8 cellular contexts compared by ENCODE assay signal in genomic region chr14:103562385-103563088, GRCh38. TPM values are rescaled to one million over a fixed set of nuclear protein-coding genes. Genes with fewer than 3 reads are reported as not detected.
DNase-seq lines count a peak whose midpoint lies in the region; ATAC-seq lines count a peak whose summit lies in the region.

BAG5 (minus strand) TSS chr14:103562657; CDS start chr14:103561164, 1,493 bp downstream.
A gene with protein sequence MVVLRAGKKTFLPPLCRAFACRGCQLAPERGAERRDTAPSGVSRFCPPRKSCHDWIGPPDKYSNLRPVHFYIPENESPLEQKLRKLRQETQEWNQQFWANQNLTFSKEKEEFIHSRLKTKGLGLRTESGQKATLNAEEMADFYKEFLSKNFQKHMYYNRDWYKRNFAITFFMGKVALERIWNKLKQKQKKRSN (plus strand): TSS chr14:103562960. CDS start chr14:103563002, 42 bp downstream.

- in situ Hi-C loops in Caki2 (cut with HindIII; ENCODE audit: low pct_unique_long_range_greater_than_20kb, low sequenced_read_pairs): no loop called here

- H3K27ac ChIP-seq in epithelial cell of prostate: peak within 1 kb of the TSS; percentile 98

- peak; percentile 64 for ATAC-seq in GM21367 (IDR thresholded peaks at IDR 0.05; ENCODE audit: unreplicated experiment)

- DNase-seq in Caki2 (ENCODE audit: low read depth) (peak; percentile 88), HUDEP-2 (lab: John Stamatoyannopoulos, UW; ENCODE audit: unreplicated experiment in 76 of 76) (peak in 71 of 76 experiments; percentile 9 to 93 (median 72)), OCI-M1 (lab: John Stamatoyannopoulos, UW) (peak; percentile 90), activated T-cell treated with anti-CD3 and anti-CD28 coated beads for 4 hours (peak; percentile 78), epithelial cell of prostate (ENCODE audit: low read depth, low spot score) (no peak), mucosa of gallbladder (ENCODE audit: low spot score) (peak; percentile 83)
- peak; percentile 79 for DNase-seq in stimulated activated CD8-positive, alpha-beta memory T cell treated with anti-CD3 and anti-CD28 coated beads, Interleukin-4, amount 100 ng/mL, for 24 hours (ENCODE audit: low read depth)

RNA-seq across cellular contexts. Expression of gene BAG5, which starts in this region (rescaled TPM):
- 2.6 and 4.4 TPM in 2 replicates for total RNA-seq in Caki2 (2014; rRNA removed; shearing (Covaris generic); ENCODE audit: low replicate concordance)
- total RNA-seq in mucosa of gallbladder: 24.2 TPM

RNA-seq across cellular contexts. Expression of the second gene that starts in this region (rescaled TPM):
- total RNA-seq in Caki2 (2014; rRNA removed; shearing (Covaris generic); ENCODE audit: low replicate concordance): 42.8 and 55.6 TPM in 2 replicates
- total RNA-seq in mucosa of gallbladder: 33.7 TPM
